Comparison of ENCODE assay signal across 8 cellular contexts in genomic region chr4:127783026-127783769, GRCh38. TPM values are rescaled to one million over a fixed set of nuclear protein-coding genes. Genes with fewer than 3 reads are reported as not detected.
DNase-seq lines count a peak whose midpoint lies in the region; ATAC-seq, FAIRE-seq and TF ChIP-seq lines count a peak whose summit lies in the region.

No MANE protein-coding gene starts in this region.

- H3K27ac Mint-ChIP-seq in activated CD8-positive, alpha-beta memory T cell treated with anti-CD3 and anti-CD28 coated beads, Interleukin-2, amount 10 ng/mL, durations not matched to agents 7 days and 5 days, result no peak overlapping the region

- H3K4me3 Mint-ChIP-seq in activated CD8-positive, alpha-beta memory T cell treated with anti-CD3 and anti-CD28 coated beads, Interleukin-2, amount 10 ng/mL, durations not matched to agents 7 days and 5 days, result peak overlapping the region; percentile 76

- H3K9me3 Mint-ChIP-seq in activated CD8-positive, alpha-beta memory T cell treated with anti-CD3 and anti-CD28 coated beads, Interleukin-2, amount 10 ng/mL, durations not matched to agents 7 days and 5 days (ENCODE audit: low read depth), result no peaks in the 10 kb centered on the region

- no peak for FAIRE-seq in GM12878 (lab: Jason Lieb, UNC)

- peaks cover 50% of the 10 kb centered on the region for H3K79me2 ChIP-seq in GM12878 (ENCODE audit: control insufficient read depth, insufficient read depth, low read length)

- H3K27ac ChIP-seq in GM12878 (ENCODE audit: control insufficient read depth, insufficient read depth), result peak overlapping the region; percentile 90
- peak overlapping the region; percentile 72 to 76 for H3K27ac ChIP-seq in prostate gland

- CTCF ChIA-PET in activated CD8-positive, alpha-beta memory T cell treated with anti-CD3 and anti-CD28 coated beads, Interleukin-2, amount 10 ng/mL, durations not matched to agents 7 days and 5 days (lab: Charles Lee), result interaction anchor here (0.9 kb wide), 1 partner anchor 97 kb away, joined by 3 read pairs; the partner anchor contains the start of gene PLK4
- CTCF ChIA-PET in GM12878 (lab: Yijun Ruan, JAX), result interaction anchor here (0.6 to 1.2 kb wide), 5 partner anchors 13 to 1105 kb away, joined by 3 to 6 read pairs (median 3); partner anchors contain the start of genes ABHD18 and MFSD8

- H3K4me3 ChIP-seq in GM12878 (peak overlapping the region; percentile 96), prostate gland (peak overlapping the region; percentile 61)

- no peaks in the 10 kb centered on the region for H4K20me1 ChIP-seq in GM12878 (ENCODE audit: control insufficient read depth, insufficient read depth)

- peak overlapping the region; percentile 98 for H2AFZ ChIP-seq in GM12878 (ENCODE audit: control insufficient read depth, low read depth, low read length)

- intact Hi-C loops in GM12878 (cut with micrococcal nuclease; ENCODE audit: unreplicated experiment), result loop anchor here (2.0 to 5.0 kb wide), 6 partner anchors 74 to 1030 kb away; partner anchors contain the start of genes ABHD18, LARP1B, MFSD8 and PLK4
- intact Hi-C loops in prostate gland (cut with DNase I), result loop anchor here (5.0 to 10.0 kb wide), 2 partner anchors 99 to 182 kb away; partner anchors contain the start of genes ABHD18, MFSD8 and PLK4

- TF ChIP-seq CTCF in GM12878 (IDR thresholded peaks at IDR 0.05 in 2 of 3, conservative IDR thresholded peaks at IDR 0.05 in 1 of 3; ENCODE audit: control insufficient read depth in 2 of 3, extremely low read depth in 1 of 3, insufficient read depth in 1 of 3, low read depth in 3 of 3, low read length in 3 of 3) (no peak), prostate gland (IDR thresholded peaks at IDR 0.05) (no peak)

- peak overlapping the region; percentile 84 for H3K4me2 ChIP-seq in GM12878 (ENCODE audit: control insufficient read depth, insufficient read depth)

- SMC1A ChIA-PET in GM12878 (lab: Charles Lee; ENCODE audit: uncharacterized antibody, unreplicated experiment), result interaction anchor here (0.6 to 1.6 kb wide), 9 partner anchors 9 to 268 kb away, joined by 3 to 5 read pairs (median 3); partner anchors contain the start of gene PLK4

- no peak for TF ChIP-seq EP300 in GM12878 (IDR thresholded peaks at IDR 0.05; ENCODE audit: borderline replicate concordance in 1 of 2, control insufficient read depth in 1 of 2, low read depth in 2 of 2, low read length in 2 of 2)

- H3K36me3 Mint-ChIP-seq in activated CD8-positive, alpha-beta memory T cell treated with anti-CD3 and anti-CD28 coated beads, Interleukin-2, amount 10 ng/mL, durations not matched to agents 7 days and 5 days, result peaks cover 2% of the 10 kb centered on the region

- POLR2A ChIA-PET in GM12878 (lab: Charles Lee), result interaction anchor here (0.7 to 2.1 kb wide), 6 partner anchors 69 to 277 kb away, joined by 3 to 8 read pairs (median 4); partner anchors contain the start of genes ABHD18, LARP1B, MFSD8 and PLK4

- WGBS in GM12878 (ENCODE audit: insufficient coverage, insufficient replicate concordance, low lambda C conversion rate, missing lambda C conversion rate), result 48% methylated on average over 24 of the region's 25 CpGs
- 4% methylated on average over 25 of the region's 25 CpGs for WGBS in prostate gland

- no peaks in the 10 kb centered on the region for H3K9me3 ChIP-seq in GM12878 (replicated peaks; ENCODE audit: control insufficient read depth, insufficient read depth, low read length)
- H3K9me3 ChIP-seq in prostate gland, result no peaks in the 10 kb centered on the region

- H3K4me1 Mint-ChIP-seq in activated CD8-positive, alpha-beta memory T cell treated with anti-CD3 and anti-CD28 coated beads, Interleukin-2, amount 10 ng/mL, durations not matched to agents 7 days and 5 days, result peaks cover 18% of the 10 kb centered on the region

- H3K4me1 ChIP-seq in GM12878 (ENCODE audit: control insufficient read depth, insufficient read depth, low read length) (peaks cover 11% of the 10 kb centered on the region), prostate gland (replicated peaks) (no peaks in the 10 kb centered on the region)

- DNase-seq in activated CD8-positive, alpha-beta memory T cell treated with anti-CD3 and anti-CD28 coated beads, Interleukin-2, amount 10 ng/mL, durations not matched to agents 7 days and 5 days, result no peak
- DNase-seq in activated CD8-positive, alpha-beta memory T cell treated with anti-CD3 and anti-CD28 coated beads, Interleukin-2, amount 50 U/mL, for 4 hours, result no peak
- DNase-seq in NCI-H460 (ENCODE audit: extremely low read depth, low read depth), result peak; percentile 42
- no peak for DNase-seq in GM12878 (ENCODE audit: low read depth, low spot score)
- DNase-seq in hippocampal formation (lab: John Stamatoyannopoulos, UW), result peak; percentile 32 to 46
- peak; percentile 73 for DNase-seq in prostate gland (ENCODE audit: low spot score)

- peaks cover 69% of the 10 kb centered on the region for H3K27me3 Mint-ChIP-seq in activated CD8-positive, alpha-beta memory T cell treated with anti-CD3 and anti-CD28 coated beads, Interleukin-2, amount 10 ng/mL, durations not matched to agents 7 days and 5 days

- H3K36me3 ChIP-seq in GM12878 (ENCODE audit: control insufficient read depth in 2 of 2, insufficient read depth in 2 of 2, low read length in 1 of 2) (no peaks in the 10 kb centered on the region), prostate gland (no peaks in the 10 kb centered on the region)

- no peaks in the 10 kb centered on the region for H3K27me3 ChIP-seq in GM12878 (replicated peaks in 1 of 2; ENCODE audit: control insufficient read depth in 2 of 2, insufficient read depth in 2 of 2, low read length in 1 of 2)
- H3K27me3 ChIP-seq in prostate gland (replicated peaks; ENCODE audit: insufficient read depth), result no peaks in the 10 kb centered on the region

- in situ Hi-C loops in GM12878 (cut with MboI), result no loop called here

- no peak for TF ChIP-seq POLR2A in GM12878 (IDR thresholded peaks at IDR 0.05; ENCODE audit: low read depth, low read length)
- peak; percentile 34 for TF ChIP-seq POLR2A in prostate gland (IDR thresholded peaks at IDR 0.05)

- RAD21 ChIA-PET in GM12878 (lab: Charles Lee; ENCODE audit: unreplicated experiment), result interaction anchor here (0.6 to 2.0 kb wide), 9 partner anchors 46 to 342 kb away, joined by 3 to 10 read pairs (median 3); partner anchors contain the start of genes ABHD18, MFSD8 and PLK4

- TSS peak; percentile 55 for BruUV-seq in GM12878 (replicated peaks; lab: Mats Ljungman, UMichigan)

- ATAC-seq in activated CD8-positive, alpha-beta memory T cell treated with anti-CD3 and anti-CD28 coated beads, Interleukin-2, amount 10 ng/mL, durations not matched to agents 7 days and 5 days, result peak; percentile 21
- ATAC-seq in HG02798 (IDR thresholded peaks at IDR 0.05; ENCODE audit: poor library complexity, unreplicated experiment) (peak; percentile 17), GM12878 (peak; percentile 38), HG02763 (IDR thresholded peaks at IDR 0.05; ENCODE audit: unreplicated experiment) (no peak)

- no peak for TF ChIP-seq RAD21 in GM12878 (IDR thresholded peaks at IDR 0.05; ENCODE audit: insufficient read depth, low read depth, low read length)

- H3K9ac ChIP-seq in GM12878 (ENCODE audit: control insufficient read depth, insufficient read depth, low read length), result peak overlapping the region; percentile 94

RNA-seq across cellular contexts. Expression of gene HSPA4L, which starts 1.1 kb away (rescaled TPM):
- 1 to 10 TPM in 1 of 2 experiments, under 1 TPM in 1; 0.15 to 1.3 TPM for total RNA-seq in activated CD8-positive, alpha-beta memory T cell treated with anti-CD3 and anti-CD28 coated beads, Interleukin-2, amount 10 ng/mL, durations not matched to agents 7 days and 5 days
- 21.5 and 27.0 TPM in 2 replicates for total RNA-seq in NCI-H460 (2014; rRNA removed; shearing (Covaris generic))
- 11.0 and 11.2 TPM in 2 replicates for polyA plus RNA-seq in NCI-H460 (2014; cell fraction: nucleus; rRNA removed)
- total RNA-seq in GM12878 (2013; cell fraction: nucleolus; rRNA removed), result 30.0 and 33.0 TPM in 2 replicates
- total RNA-seq in GM12878 (2014; rRNA removed) (12.0 and 12.1 TPM in 2 replicates), GM12878 (2014; rRNA removed; fragmentation: Illumina TruSeq; extraction: Trizol) (23.1 and 24.1 TPM in 2 replicates), GM12878 (2021) (20.4 and 21.5 TPM in 2 replicates), prostate gland (10 to 100 TPM in 1 of 2 donors, 1 to 10 TPM in 1; 8.8 to 12.9 TPM)
- polyA plus RNA-seq in GM12878 (2011; ENCODE audit: low read depth), result 3.8 TPM
- polyA plus RNA-seq in GM12878 (2011; rRNA removed) (21.3 and 37.8 TPM in 2 replicates), GM12878 (2014; fragmentation: Illumina TruSeq; extraction: Trizol) (23.8 and 30.2 TPM in 2 replicates), GM12878 (2014; fragmentation: Nextera tagmentation; extraction: Ambion mirVana) (10 to 100 TPM in 1 of 2 experiments, 1 to 10 TPM in 1; 8.6 to 12.8 TPM), GM12878 (2014; rRNA removed) (8.4 and 11.1 TPM in 2 replicates), GM12878 (2016; fragmentation: Nextera tagmentation; extraction: Ambion mirVana) (10 to 100 TPM; 38.1 to 40.5 TPM)
- polyA plus RNA-seq in GM12878 (2011; cell fraction: cytosol; rRNA removed), result 8.1 and 8.2 TPM in 2 replicates
- polyA plus RNA-seq in GM12878 (2011; cell fraction: nucleus; rRNA removed), result 8.2 and 11.3 TPM in 2 replicates
- polyA plus RNA-seq in GM12878 (2012), result 8.5 and 10.5 TPM in 2 replicates
- polyA minus RNA-seq in GM12878 (2011; rRNA and poly(A)+ RNA removed), result 24.8 and 31.2 TPM in 2 replicates
- polyA minus RNA-seq in GM12878 (2011; cell fraction: cytosol; rRNA and poly(A)+ RNA removed), result 8.4 and 10.9 TPM in 2 replicates
- polyA minus RNA-seq in GM12878 (2011; cell fraction: nucleus; rRNA and poly(A)+ RNA removed), result 14.7 and 21.5 TPM in 2 replicates

RNA-seq across cellular contexts. Expression of gene SLC25A31, which starts 53.0 kb away (rescaled TPM):
- total RNA-seq in activated CD8-positive, alpha-beta memory T cell treated with anti-CD3 and anti-CD28 coated beads, Interleukin-2, amount 10 ng/mL, durations not matched to agents 7 days and 5 days, result not detected
- not detected in 2 replicates for total RNA-seq in NCI-H460 (2014; rRNA removed; shearing (Covaris generic))
- polyA plus RNA-seq in NCI-H460 (2014; cell fraction: nucleus; rRNA removed), result not detected in 2 replicates
- total RNA-seq in GM12878 (2013; cell fraction: nucleolus; rRNA removed), result not detected in 2 replicates
- not detected in 2 replicates for total RNA-seq in GM12878 (2014; rRNA removed)
- total RNA-seq in GM12878 (2014; rRNA removed; fragmentation: Illumina TruSeq; extraction: Trizol), result not detected in 2 replicates
- total RNA-seq in GM12878 (2021), result not detected in 2 replicates
- not detected for polyA plus RNA-seq in GM12878 (2011; ENCODE audit: low read depth)
- polyA plus RNA-seq in GM12878 (2011; rRNA removed), result not detected in 2 replicates
- not detected in 2 replicates for polyA plus RNA-seq in GM12878 (2011; cell fraction: cytosol; rRNA removed)
- not detected in 2 replicates for polyA plus RNA-seq in GM12878 (2011; cell fraction: nucleus; rRNA removed)
- not detected in 2 replicates for polyA plus RNA-seq in GM12878 (2012)
- polyA plus RNA-seq in GM12878 (2014; fragmentation: Illumina TruSeq; extraction: Trizol), result not detected in 2 replicates
- not detected for polyA plus RNA-seq in GM12878 (2014; fragmentation: Nextera tagmentation; extraction: Ambion mirVana)
- not detected in 2 replicates for polyA plus RNA-seq in GM12878 (2014; rRNA removed)
- polyA plus RNA-seq in GM12878 (2016; fragmentation: Nextera tagmentation; extraction: Ambion mirVana), result not detected
- not detected in 2 replicates for polyA minus RNA-seq in GM12878 (2011; rRNA and poly(A)+ RNA removed)
- not detected in 2 replicates for polyA minus RNA-seq in GM12878 (2011; cell fraction: cytosol; rRNA and poly(A)+ RNA removed)
- not detected in 2 replicates for polyA minus RNA-seq in GM12878 (2011; cell fraction: nucleus; rRNA and poly(A)+ RNA removed)
- 1 to 10 TPM in 1 of 2 donors, not detected in 1; 7.7 TPM for total RNA-seq in prostate gland

Comparison
In these comparisons a context has a peak if more than half of its experiments do, and no peak if none do; other contexts are left out.
1. DNase-seq: peak in NCI-H460 (single experiment), hippocampal formation (2 of 2) and prostate gland (single experiment); none in activated CD8-positive, alpha-beta memory T cell treated with anti-CD3 and anti-CD28 coated beads, Interleukin-2, amount 10 ng/mL, durations not matched to agents 7 days and 5 days (single experiment), activated CD8-positive, alpha-beta memory T cell treated with anti-CD3 and anti-CD28 coated beads, Interleukin-2, amount 50 U/mL, for 4 hours (single experiment) and GM12878 (single experiment).